Comparison of ENCODE assay signal across 1 cellular context in the genomic region with DNA sequence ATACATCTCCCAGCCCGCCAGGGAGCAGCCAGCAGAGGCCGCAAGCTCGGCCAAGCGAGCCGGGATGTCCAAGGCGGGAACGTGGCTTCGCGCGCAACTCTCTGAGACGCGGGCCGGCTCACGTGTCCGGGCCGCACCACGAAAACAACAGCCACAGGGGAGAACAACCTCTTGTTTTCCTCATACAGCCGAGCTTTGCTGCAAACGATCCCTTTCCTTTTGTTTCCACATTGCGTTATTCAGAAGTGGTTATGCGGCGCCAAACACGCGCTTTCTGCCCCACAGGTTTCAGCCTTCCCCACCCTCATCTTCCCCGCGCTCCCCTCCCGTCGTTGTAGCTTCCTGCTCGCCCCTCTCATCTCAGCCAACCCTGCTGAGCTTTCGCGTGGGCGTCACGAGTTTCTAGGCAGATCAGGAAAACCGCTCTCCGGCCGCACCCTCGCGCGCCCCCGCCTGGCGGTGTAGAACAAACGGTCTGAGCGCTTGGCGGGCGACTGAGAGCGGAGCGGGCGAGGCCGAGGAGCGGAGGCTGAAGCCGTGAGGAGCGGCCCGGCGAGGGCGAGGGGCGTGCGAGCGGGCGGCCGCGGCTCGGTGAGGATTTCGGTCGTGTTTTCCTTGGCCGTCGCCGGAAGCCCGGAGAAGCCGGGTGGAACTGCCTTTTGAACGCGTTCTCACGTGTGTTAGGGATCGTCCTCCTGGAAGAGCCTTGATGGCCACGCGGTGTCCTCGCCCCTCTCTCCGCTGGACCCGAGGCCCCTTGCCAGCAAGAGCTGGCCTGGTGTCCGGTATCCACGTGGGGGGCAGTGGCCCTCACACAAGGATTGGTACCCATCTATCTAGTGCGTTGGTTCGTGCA.
A peak's percentile ranks its signal among the peaks of the same experiment; 100 is the strongest.
TF ChIP-seq lines count a peak whose summit lies in the region.

No MANE protein-coding gene starts in this region.

TF ChIP-seq in K562, 482 proteins besides CTCF, POLR2A, EP300 and RAD21 (continued from another document and continues in another):
- TF ChIP-seq DDX20 (tag; IDR thresholded peaks at IDR 0.05; ENCODE audit: low read depth) (no peak), IRF9 (tag; IDR thresholded peaks at IDR 0.05) (0 out of 2 replicates have a peak, but pooled peaks have one; percentile 26), ZNF354B (CRISPR knock-in tag; IDR thresholded peaks at IDR 0.05) (0 out of 2 replicates have a peak, but pooled peaks have one; percentile 33), ZNF511 (CRISPR knock-in tag; IDR thresholded peaks at IDR 0.05) (peak; percentile 99), CBX5 (IDR thresholded peaks at IDR 0.05; ENCODE audit: borderline replicate concordance, low read depth) (peak; percentile 20; the same call in 1 of the 2 replicates), XRCC5 (IDR thresholded peaks at IDR 0.05; ENCODE audit: low read depth, low read length) (0 out of 2 replicates have a peak, but pooled peaks have one; percentile 59), XRCC4 (IDR thresholded peaks at IDR 0.05; ENCODE audit: extremely low read depth, insufficient read depth, insufficient read length) (no peak), SMAD2 (IDR thresholded peaks at IDR 0.05; ENCODE audit: low read depth, low read length) (no peak), CBX8 (IDR thresholded peaks at IDR 0.05; ENCODE audit: borderline replicate concordance, extremely low read depth, low read depth, low read length, poor library complexity, severe bottlenecking) (no peak), ZNF79 (CRISPR knock-in tag; IDR thresholded peaks at IDR 0.05; ENCODE audit: low read depth) (0 out of 2 replicates have a peak, but pooled peaks have one; percentile 34), ZFX (CRISPR knock-in tag; IDR thresholded peaks at IDR 0.05) (peak; percentile 94), PTTG1 (tag; IDR thresholded peaks at IDR 0.05; ENCODE audit: low read depth) (no peak), GTF2F1 (IDR thresholded peaks at IDR 0.05; ENCODE audit: low read depth, low read length) (peak; percentile 94), RREB1 (CRISPR knock-in tag; IDR thresholded peaks at IDR 0.05) (peak; percentile 66; the same call in 1 of the 2 replicates), KLF6 (CRISPR knock-in tag; IDR thresholded peaks at IDR 0.05; ENCODE audit: borderline replicate concordance) (peak; percentile 62; the same call in 1 of the 2 replicates), POLR2H (tag; IDR thresholded peaks at IDR 0.05; ENCODE audit: low read depth) (peak; percentile 44; the same call in 1 of the 2 replicates), OTX1 (CRISPR knock-in tag; IDR thresholded peaks at IDR 0.05) (no peak; the same call in 1 of the 2 replicates), EWSR1 (IDR thresholded peaks at IDR 0.05; ENCODE audit: borderline replicate concordance, low read depth, partially characterized antibody) (no peak), HOXB6 (CRISPR knock-in tag; IDR thresholded peaks at IDR 0.05; ENCODE audit: borderline replicate concordance) (no peak), GATAD2B (IDR thresholded peaks at IDR 0.05; ENCODE audit: borderline replicate concordance) (no peak), CSDE1 (IDR thresholded peaks at IDR 0.05) (peak in 1 of 2 experiments; percentile 35; a peak in 1 of 4 replicates), FOSL1 (tag; conservative IDR thresholded peaks at IDR 0.05) (peak; percentile 48; the same call in 1 of the 2 replicates), TBL1XR1 (IDR thresholded peaks at IDR 0.05; ENCODE audit: low read length in 2 of 2) (peak in 1 of 2 experiments; percentile 52; a peak in 2 of 4 replicates), BRD4 (IDR thresholded peaks at IDR 0.05) (peak; percentile 86), RBM22 (IDR thresholded peaks at IDR 0.05; ENCODE audit: low read depth, low read length, poor library complexity, severe bottlenecking) (peak; percentile 66), ZNF263 (CRISPR knock-in tag; IDR thresholded peaks at IDR 0.05; ENCODE audit: borderline replicate concordance) (peak; percentile 75), ZNF41 (CRISPR knock-in tag; conservative IDR thresholded peaks at IDR 0.05) (0 out of 2 replicates have a peak, but pooled peaks have one; percentile 56), HIVEP1 (CRISPR knock-in tag; IDR thresholded peaks at IDR 0.05) (peak; percentile 85), KAT8 (IDR thresholded peaks at IDR 0.05; ENCODE audit: low read depth) (no peak), MCM2 (IDR thresholded peaks at IDR 0.05; ENCODE audit: low read depth) (no peak), MYBL2 (IDR thresholded peaks at IDR 0.05; ENCODE audit: low read depth) (peak; percentile 8; the same call in 1 of the 2 replicates), MYBL2 (CRISPR knock-in tag; IDR thresholded peaks at IDR 0.05; ENCODE audit: borderline replicate concordance) (no peak), CREBBP (IDR thresholded peaks at IDR 0.05; ENCODE audit: low read depth, low read length) (no peak), ZNF224 (CRISPR knock-in tag; IDR thresholded peaks at IDR 0.05) (peak; percentile 97), NONO (IDR thresholded peaks at IDR 0.05; ENCODE audit: low read depth in 2 of 2, low read length in 1 of 2) (peak in 1 of 2 experiments; percentile 100; a peak in 2 of 4 replicates)
- TF ChIP-seq, protein P1, sequence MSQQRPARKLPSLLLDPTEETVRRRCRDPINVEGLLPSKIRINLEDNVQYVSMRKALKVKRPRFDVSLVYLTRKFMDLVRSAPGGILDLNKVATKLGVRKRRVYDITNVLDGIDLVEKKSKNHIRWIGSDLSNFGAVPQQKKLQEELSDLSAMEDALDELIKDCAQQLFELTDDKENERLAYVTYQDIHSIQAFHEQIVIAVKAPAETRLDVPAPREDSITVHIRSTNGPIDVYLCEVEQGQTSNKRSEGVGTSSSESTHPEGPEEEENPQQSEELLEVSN (IDR thresholded peaks at IDR 0.05; ENCODE audit: borderline replicate concordance in 1 of 2, extremely low read depth in 1 of 2, insufficient read depth in 1 of 2, insufficient read length in 1 of 2, low read depth in 1 of 2, low read length in 1 of 2, poor library complexity in 1 of 2, severe bottlenecking in 1 of 2) = peak; percentile 99 to 100
- TF ChIP-seq, protein P2, sequence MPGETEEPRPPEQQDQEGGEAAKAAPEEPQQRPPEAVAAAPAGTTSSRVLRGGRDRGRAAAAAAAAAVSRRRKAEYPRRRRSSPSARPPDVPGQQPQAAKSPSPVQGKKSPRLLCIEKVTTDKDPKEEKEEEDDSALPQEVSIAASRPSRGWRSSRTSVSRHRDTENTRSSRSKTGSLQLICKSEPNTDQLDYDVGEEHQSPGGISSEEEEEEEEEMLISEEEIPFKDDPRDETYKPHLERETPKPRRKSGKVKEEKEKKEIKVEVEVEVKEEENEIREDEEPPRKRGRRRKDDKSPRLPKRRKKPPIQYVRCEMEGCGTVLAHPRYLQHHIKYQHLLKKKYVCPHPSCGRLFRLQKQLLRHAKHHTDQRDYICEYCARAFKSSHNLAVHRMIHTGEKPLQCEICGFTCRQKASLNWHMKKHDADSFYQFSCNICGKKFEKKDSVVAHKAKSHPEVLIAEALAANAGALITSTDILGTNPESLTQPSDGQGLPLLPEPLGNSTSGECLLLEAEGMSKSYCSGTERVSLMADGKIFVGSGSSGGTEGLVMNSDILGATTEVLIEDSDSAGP (CRISPR knock-in tag; IDR thresholded peaks at IDR 0.05) = 0 out of 2 replicates have a peak, but pooled peaks have one; percentile 32
- TF ChIP-seq, protein P3, sequence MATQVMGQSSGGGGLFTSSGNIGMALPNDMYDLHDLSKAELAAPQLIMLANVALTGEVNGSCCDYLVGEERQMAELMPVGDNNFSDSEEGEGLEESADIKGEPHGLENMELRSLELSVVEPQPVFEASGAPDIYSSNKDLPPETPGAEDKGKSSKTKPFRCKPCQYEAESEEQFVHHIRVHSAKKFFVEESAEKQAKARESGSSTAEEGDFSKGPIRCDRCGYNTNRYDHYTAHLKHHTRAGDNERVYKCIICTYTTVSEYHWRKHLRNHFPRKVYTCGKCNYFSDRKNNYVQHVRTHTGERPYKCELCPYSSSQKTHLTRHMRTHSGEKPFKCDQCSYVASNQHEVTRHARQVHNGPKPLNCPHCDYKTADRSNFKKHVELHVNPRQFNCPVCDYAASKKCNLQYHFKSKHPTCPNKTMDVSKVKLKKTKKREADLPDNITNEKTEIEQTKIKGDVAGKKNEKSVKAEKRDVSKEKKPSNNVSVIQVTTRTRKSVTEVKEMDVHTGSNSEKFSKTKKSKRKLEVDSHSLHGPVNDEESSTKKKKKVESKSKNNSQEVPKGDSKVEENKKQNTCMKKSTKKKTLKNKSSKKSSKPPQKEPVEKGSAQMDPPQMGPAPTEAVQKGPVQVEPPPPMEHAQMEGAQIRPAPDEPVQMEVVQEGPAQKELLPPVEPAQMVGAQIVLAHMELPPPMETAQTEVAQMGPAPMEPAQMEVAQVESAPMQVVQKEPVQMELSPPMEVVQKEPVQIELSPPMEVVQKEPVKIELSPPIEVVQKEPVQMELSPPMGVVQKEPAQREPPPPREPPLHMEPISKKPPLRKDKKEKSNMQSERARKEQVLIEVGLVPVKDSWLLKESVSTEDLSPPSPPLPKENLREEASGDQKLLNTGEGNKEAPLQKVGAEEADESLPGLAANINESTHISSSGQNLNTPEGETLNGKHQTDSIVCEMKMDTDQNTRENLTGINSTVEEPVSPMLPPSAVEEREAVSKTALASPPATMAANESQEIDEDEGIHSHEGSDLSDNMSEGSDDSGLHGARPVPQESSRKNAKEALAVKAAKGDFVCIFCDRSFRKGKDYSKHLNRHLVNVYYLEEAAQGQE (CRISPR knock-in tag; IDR thresholded peaks at IDR 0.05; ENCODE audit: low read depth) = 0 out of 2 replicates have a peak, but pooled peaks have one; percentile 23
- TF ChIP-seq, protein P4, sequence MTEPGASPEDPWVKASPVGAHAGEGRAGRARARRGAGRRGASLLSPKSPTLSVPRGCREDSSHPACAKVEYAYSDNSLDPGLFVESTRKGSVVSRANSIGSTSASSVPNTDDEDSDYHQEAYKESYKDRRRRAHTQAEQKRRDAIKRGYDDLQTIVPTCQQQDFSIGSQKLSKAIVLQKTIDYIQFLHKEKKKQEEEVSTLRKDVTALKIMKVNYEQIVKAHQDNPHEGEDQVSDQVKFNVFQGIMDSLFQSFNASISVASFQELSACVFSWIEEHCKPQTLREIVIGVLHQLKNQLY (CRISPR knock-in tag; conservative IDR thresholded peaks at IDR 0.05) = peak; percentile 63 to 94; a peak in 2 of 4 replicates
- TF ChIP-seq, protein P5, sequence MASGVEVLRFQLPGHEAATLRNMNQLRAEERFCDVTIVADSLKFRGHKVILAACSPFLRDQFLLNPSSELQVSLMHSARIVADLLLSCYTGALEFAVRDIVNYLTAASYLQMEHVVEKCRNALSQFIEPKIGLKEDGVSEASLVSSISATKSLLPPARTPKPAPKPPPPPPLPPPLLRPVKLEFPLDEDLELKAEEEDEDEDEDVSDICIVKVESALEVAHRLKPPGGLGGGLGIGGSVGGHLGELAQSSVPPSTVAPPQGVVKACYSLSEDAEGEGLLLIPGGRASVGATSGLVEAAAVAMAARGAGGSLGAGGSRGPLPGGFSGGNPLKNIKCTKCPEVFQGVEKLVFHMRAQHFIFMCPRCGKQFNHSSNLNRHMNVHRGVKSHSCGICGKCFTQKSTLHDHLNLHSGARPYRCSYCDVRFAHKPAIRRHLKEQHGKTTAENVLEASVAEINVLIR (CRISPR knock-in tag; IDR thresholded peaks at IDR 0.05) = peak; percentile 91
